Comparison of ENCODE assay signal across 13 cellular contexts in the genomic region with DNA sequence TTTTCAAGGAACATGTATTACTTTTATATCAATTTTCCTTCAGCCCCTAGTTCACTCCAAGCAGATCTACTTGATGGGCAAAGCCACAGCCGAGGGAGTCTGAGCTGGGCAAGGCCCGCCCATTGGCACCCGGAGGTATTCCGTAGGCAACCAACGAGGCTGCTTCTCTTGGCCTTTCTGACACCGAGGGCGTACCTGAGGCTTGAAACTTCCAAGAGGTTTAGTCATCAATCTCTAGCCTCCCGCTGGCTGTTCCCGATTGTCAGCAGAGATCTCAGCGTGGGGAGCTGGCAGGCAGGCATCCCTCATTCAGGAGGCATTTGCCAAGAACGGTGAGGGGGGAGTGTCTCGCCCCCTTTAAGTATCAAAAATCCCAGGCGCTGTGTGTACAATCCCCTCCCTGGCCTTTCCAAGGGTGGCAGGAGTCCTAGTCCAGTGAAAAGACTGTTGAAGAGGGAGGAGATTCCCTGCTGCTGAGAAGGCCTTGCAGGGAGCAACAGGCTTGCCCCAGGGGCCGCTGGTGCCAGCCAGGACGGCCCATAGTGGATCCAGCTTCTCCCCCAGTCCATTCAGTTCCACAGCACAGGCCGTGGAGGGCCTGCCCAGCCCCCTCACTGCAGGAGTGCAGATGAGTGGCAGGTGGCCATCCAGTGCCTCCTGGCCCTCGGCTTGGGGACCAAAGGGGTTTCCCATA. TPM values are rescaled to one million over a fixed set of nuclear protein-coding genes. Genes with fewer than 3 reads are reported as not detected.
DNase-seq lines count a peak whose midpoint lies in the region; ATAC-seq lines count a peak whose summit lies in the region.
"Had no signal": no experiment of that assay in that cellular context is flagged by ENCODE, and none has a peak within 500 bp of the region (broad histone marks: within the 10 kb centered on the region; RNA-seq: fewer than 3 reads in every experiment).

No MANE protein-coding gene starts in this region.

- WGBS in neuronal stem cell (ENCODE audit: extremely low coverage in 2 of 2, insufficient read length in 2 of 2, insufficient replicate concordance in 1 of 2), 2 donors = no CpG with 5 or more reads among the region's 17 CpGs

- no peak overlapping the region for H4K91ac ChIP-seq in neuronal stem cell (ENCODE audit: low read depth, low read length, poor library complexity)

- no peak overlapping the region for H2BK5ac ChIP-seq in neuronal stem cell (ENCODE audit: low read length)

- no peak overlapping the region for H2BK15ac ChIP-seq in neuronal stem cell (ENCODE audit: low read length)

- DNase-seq in COLO668 (lab: John Stamatoyannopoulos, UW; ENCODE audit: unreplicated experiment) (peak; percentile 44), M059J (ENCODE audit: low read depth) (peak; percentile 83), caudate nucleus (lab: John Stamatoyannopoulos, UW) (peak in 46 of 61 donors; percentile 15 to 90 (median 60)), neuronal stem cell (ENCODE audit: low spot score) (no peak), NCI-H128 (lab: John Stamatoyannopoulos, UW; ENCODE audit: unreplicated experiment) (no peak), cerebellar cortex (ENCODE audit: low spot score) (no peak)
- DNase-seq in activated T-cell treated with anti-CD3 and anti-CD28 coated beads, Interleukin-2, amount 50 U/mL, for 4 hours = no peak
- DNase-seq: activated CD8-positive, alpha-beta T cell treated with anti-CD3 and anti-CD28 coated beads for 36 hours; DMS53; NCI-H2029 treated with DMSO at 0.1 percent for 48 hours; ovary had no signal

- H3K4me3 Mint-ChIP-seq in activated T-cell treated with anti-CD3 and anti-CD28 coated beads, Interleukin-2, amount 50 U/mL, for 4 hours = no peak overlapping the region
- H3K4me3 Mint-ChIP-seq: activated CD8-positive, alpha-beta T cell treated with anti-CD3 and anti-CD28 coated beads for 36 hours; memory B cell had no signal

- H3K4me1 ChIP-seq in neuronal stem cell (ENCODE audit: control insufficient read depth in 2 of 2, insufficient read depth in 1 of 2, low read depth in 1 of 2, low read length in 2 of 2) = peaks cover 0 to 5% of the 10 kb centered on the region in 2 donors

- H2AK5ac ChIP-seq in neuronal stem cell (ENCODE audit: low read depth, low read length) = no peak overlapping the region

- no peak overlapping the region for H2BK120ac ChIP-seq in neuronal stem cell (ENCODE audit: low read depth, low read length)

- H3K36me3 Mint-ChIP-seq in activated T-cell treated with anti-CD3 and anti-CD28 coated beads, Interleukin-2, amount 50 U/mL, for 4 hours (ENCODE audit: insufficient read depth) = no peaks in the 10 kb centered on the region

- H3K4me1 Mint-ChIP-seq in activated T-cell treated with anti-CD3 and anti-CD28 coated beads, Interleukin-2, amount 50 U/mL, for 4 hours (ENCODE audit: low read depth) = no peaks in the 10 kb centered on the region
- H3K4me1 Mint-ChIP-seq: memory B cell had no signal

- peak overlapping the region; percentile 63 for H3K18ac ChIP-seq in neuronal stem cell (ENCODE audit: low read length)

- no peak overlapping the region for H3K4ac ChIP-seq in neuronal stem cell (ENCODE audit: low read length)

- H3K27me3 Mint-ChIP-seq in activated T-cell treated with anti-CD3 and anti-CD28 coated beads, Interleukin-2, amount 50 U/mL, for 4 hours (ENCODE audit: low read depth) = peaks cover 41% of the 10 kb centered on the region

- no peak overlapping the region for H3K23ac ChIP-seq in neuronal stem cell (ENCODE audit: low read depth, low read length, poor library complexity)

- no peak overlapping the region for H3K4me2 ChIP-seq in neuronal stem cell (ENCODE audit: insufficient read depth, low read length, poor library complexity, severe bottlenecking)

- no peak overlapping the region for H3K14ac ChIP-seq in neuronal stem cell (ENCODE audit: low read length)

- H3K27ac ChIP-seq in caudate nucleus (ENCODE audit: low read depth, low read length) (peak overlapping the region; percentile 62), neuronal stem cell (replicated peaks; ENCODE audit: low read length) (no peak overlapping the region)
- H3K27ac ChIP-seq: ovary had no signal

- H3K9ac ChIP-seq in neuronal stem cell (ENCODE audit: low read depth, low read length, poor library complexity) = no peak overlapping the region

- no peaks in the 10 kb centered on the region for H3K9me3 Mint-ChIP-seq in activated T-cell treated with anti-CD3 and anti-CD28 coated beads, Interleukin-2, amount 50 U/mL, for 4 hours
- H3K9me3 Mint-ChIP-seq: activated CD8-positive, alpha-beta T cell treated with anti-CD3 and anti-CD28 coated beads for 36 hours; memory B cell had no signal

- ATAC-seq in HG02973 (IDR thresholded peaks at IDR 0.05; ENCODE audit: unreplicated experiment) = no peak
- no peak for ATAC-seq in activated T-cell treated with anti-CD3 and anti-CD28 coated beads, Interleukin-2, amount 50 U/mL, for 4 hours
- ATAC-seq: activated CD8-positive, alpha-beta T cell treated with anti-CD3 and anti-CD28 coated beads for 36 hours had no signal

- no peak overlapping the region for H2AFZ ChIP-seq in neuronal stem cell (ENCODE audit: low read length)

- H3K4me3 ChIP-seq in neuronal stem cell (ENCODE audit: low read length in 2 of 2) = no peak overlapping the region
- H3K4me3 ChIP-seq: ovary had no signal

- H3K27me3 ChIP-seq in neuronal stem cell (ENCODE audit: control insufficient read depth in 3 of 3, insufficient read depth in 3 of 3, low read depth in 1 of 3, low read length in 3 of 3) = peaks cover 0 to 28% (median 3%) of the 10 kb centered on the region in 3 experiments
- H3K27me3 ChIP-seq: ovary had no signal

- no peaks in the 10 kb centered on the region for H3K36me3 ChIP-seq in neuronal stem cell (replicated peaks in 1 of 2; ENCODE audit: control insufficient read depth in 2 of 2, insufficient read depth in 2 of 2, low read length in 2 of 2)
- H3K36me3 ChIP-seq: ovary had no signal

- H4K8ac ChIP-seq in neuronal stem cell (ENCODE audit: low read depth, low read length) = no peak overlapping the region

- no peaks in the 10 kb centered on the region for H3K79me1 ChIP-seq in neuronal stem cell (ENCODE audit: low read depth, low read length)

- H2BK12ac ChIP-seq in neuronal stem cell (ENCODE audit: low read length) = no peak overlapping the region

- H3K9me3 ChIP-seq in neuronal stem cell (replicated peaks in 1 of 2; ENCODE audit: control insufficient read depth in 2 of 2, insufficient read depth in 1 of 2, low read depth in 1 of 2, low read length in 2 of 2) = no peaks in the 10 kb centered on the region
- H3K9me3 ChIP-seq: ovary had no signal

RNA-seq across cellular contexts. Expression of gene OAT, which starts 39.8 kb away (rescaled TPM):
- total RNA-seq in M059J (2014; rRNA removed; shearing (Covaris generic)) = 94.3 and 138 TPM in 2 replicates
- 26.5 TPM for polyA plus RNA-seq in neuronal stem cell (2013, experiment 1 of 2)
- 25.8 TPM for polyA plus RNA-seq in neuronal stem cell (2013, experiment 2 of 2)
- 10 to 100 TPM; 42.9 to 50.5 (median 46.8) TPM for total RNA-seq in activated T-cell treated with anti-CD3 and anti-CD28 coated beads, Interleukin-2, amount 50 U/mL, for 4 hours

Comparison
In these comparisons a context has a peak if more than half of its experiments do, and no peak if none do; other contexts are left out.
1. DNase-seq: peak in COLO668 (single experiment), M059J (single experiment) and caudate nucleus (46 of 61); none in neuronal stem cell (single experiment), NCI-H128 (single experiment), activated T-cell treated with anti-CD3 and anti-CD28 coated beads, Interleukin-2, amount 50 U/mL, for 4 hours (single experiment) and cerebellar cortex (single experiment).